Comparison of ENCODE assay signal across 1 cellular context in genomic region chr1:24109686-24110475, GRCh38.
TF ChIP-seq lines count a peak whose summit lies in the region.

No MANE protein-coding gene starts in this region.

TF ChIP-seq in HepG2, 621 proteins besides CTCF, POLR2A, EP300 and RAD21 (continued from another document):
- TF ChIP-seq, protein P1, sequence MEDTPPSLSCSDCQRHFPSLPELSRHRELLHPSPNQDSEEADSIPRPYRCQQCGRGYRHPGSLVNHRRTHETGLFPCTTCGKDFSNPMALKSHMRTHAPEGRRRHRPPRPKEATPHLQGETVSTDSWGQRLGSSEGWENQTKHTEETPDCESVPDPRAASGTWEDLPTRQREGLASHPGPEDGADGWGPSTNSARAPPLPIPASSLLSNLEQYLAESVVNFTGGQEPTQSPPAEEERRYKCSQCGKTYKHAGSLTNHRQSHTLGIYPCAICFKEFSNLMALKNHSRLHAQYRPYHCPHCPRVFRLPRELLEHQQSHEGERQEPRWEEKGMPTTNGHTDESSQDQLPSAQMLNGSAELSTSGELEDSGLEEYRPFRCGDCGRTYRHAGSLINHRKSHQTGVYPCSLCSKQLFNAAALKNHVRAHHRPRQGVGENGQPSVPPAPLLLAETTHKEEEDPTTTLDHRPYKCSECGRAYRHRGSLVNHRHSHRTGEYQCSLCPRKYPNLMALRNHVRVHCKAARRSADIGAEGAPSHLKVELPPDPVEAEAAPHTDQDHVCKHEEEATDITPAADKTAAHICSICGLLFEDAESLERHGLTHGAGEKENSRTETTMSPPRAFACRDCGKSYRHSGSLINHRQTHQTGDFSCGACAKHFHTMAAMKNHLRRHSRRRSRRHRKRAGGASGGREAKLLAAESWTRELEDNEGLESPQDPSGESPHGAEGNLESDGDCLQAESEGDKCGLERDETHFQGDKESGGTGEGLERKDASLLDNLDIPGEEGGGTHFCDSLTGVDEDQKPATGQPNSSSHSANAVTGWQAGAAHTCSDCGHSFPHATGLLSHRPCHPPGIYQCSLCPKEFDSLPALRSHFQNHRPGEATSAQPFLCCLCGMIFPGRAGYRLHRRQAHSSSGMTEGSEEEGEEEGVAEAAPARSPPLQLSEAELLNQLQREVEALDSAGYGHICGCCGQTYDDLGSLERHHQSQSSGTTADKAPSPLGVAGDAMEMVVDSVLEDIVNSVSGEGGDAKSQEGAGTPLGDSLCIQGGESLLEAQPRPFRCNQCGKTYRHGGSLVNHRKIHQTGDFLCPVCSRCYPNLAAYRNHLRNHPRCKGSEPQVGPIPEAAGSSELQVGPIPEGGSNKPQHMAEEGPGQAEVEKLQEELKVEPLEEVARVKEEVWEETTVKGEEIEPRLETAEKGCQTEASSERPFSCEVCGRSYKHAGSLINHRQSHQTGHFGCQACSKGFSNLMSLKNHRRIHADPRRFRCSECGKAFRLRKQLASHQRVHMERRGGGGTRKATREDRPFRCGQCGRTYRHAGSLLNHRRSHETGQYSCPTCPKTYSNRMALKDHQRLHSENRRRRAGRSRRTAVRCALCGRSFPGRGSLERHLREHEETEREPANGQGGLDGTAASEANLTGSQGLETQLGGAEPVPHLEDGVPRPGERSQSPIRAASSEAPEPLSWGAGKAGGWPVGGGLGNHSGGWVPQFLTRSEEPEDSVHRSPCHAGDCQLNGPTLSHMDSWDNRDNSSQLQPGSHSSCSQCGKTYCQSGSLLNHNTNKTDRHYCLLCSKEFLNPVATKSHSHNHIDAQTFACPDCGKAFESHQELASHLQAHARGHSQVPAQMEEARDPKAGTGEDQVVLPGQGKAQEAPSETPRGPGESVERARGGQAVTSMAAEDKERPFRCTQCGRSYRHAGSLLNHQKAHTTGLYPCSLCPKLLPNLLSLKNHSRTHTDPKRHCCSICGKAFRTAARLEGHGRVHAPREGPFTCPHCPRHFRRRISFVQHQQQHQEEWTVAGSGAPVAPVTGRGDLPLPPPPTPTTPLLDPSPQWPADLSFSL (CRISPR knock-in tag; IDR thresholded peaks at IDR 0.05), result 0 out of 2 replicates have a peak, but pooled peaks have one; percentile 17
- TF ChIP-seq ZSCAN30 (CRISPR knock-in tag; IDR thresholded peaks at IDR 0.05) (no peak), POGK (CRISPR knock-in tag; conservative IDR thresholded peaks at IDR 0.05) (no peak), SRF (IDR thresholded peaks at IDR 0.05; ENCODE audit: low read depth, low read length) (peak; percentile 91), ZNF644 (CRISPR knock-in tag; IDR thresholded peaks at IDR 0.05; ENCODE audit: low read depth) (peak; percentile 19; the same call in 1 of the 2 replicates)
